ENCODE assay signal across 8 cellular contexts in genomic region chr10:8052344-8052969, GRCh38.
DNase-seq lines count a peak whose midpoint lies in the region; ATAC-seq lines count a peak whose summit lies in the region.

No MANE protein-coding gene starts in this region.

- H3K36me3 Mint-ChIP-seq in activated naive CD8-positive, alpha-beta T cell = peaks cover 11% of the 10 kb centered on the region
- peaks cover 1% of the 10 kb centered on the region for H3K36me3 Mint-ChIP-seq in memory B cell

- peaks cover 40% of the 10 kb centered on the region for H3K4me1 Mint-ChIP-seq in activated naive CD8-positive, alpha-beta T cell (ENCODE audit: low read depth)
- H3K4me1 Mint-ChIP-seq in memory B cell = peaks cover 18% of the 10 kb centered on the region

- no peak for ATAC-seq in memory B cell (ENCODE audit: low read depth)
- no peak for ATAC-seq in GM21737 (IDR thresholded peaks at IDR 0.05; ENCODE audit: unreplicated experiment)
- no peak for ATAC-seq in GM21447 (IDR thresholded peaks at IDR 0.05; ENCODE audit: unreplicated experiment)

- peak overlapping the region; percentile 96 for H3K4me3 Mint-ChIP-seq in activated naive CD8-positive, alpha-beta T cell
- H3K4me3 Mint-ChIP-seq in memory B cell = peak overlapping the region; percentile 4

- DNase-seq in stimulated activated naive CD4-positive, alpha-beta T cell (lab: John Stamatoyannopoulos, UW) = peak in 5 of 6 experiments; percentile 12 to 58 (median 48)
- no peak for DNase-seq in stimulated activated naive CD4-positive, alpha-beta T cell treated with Interleukin-2 at 50 U/mL for 16 hours (lab: John Stamatoyannopoulos, UW)
- DNase-seq in memory B cell (ENCODE audit: low spot score in 2 of 2) (no peak), dedifferentiated amniotic fluid mesenchymal stem cell (ENCODE audit: extremely low spot score) (no peak)
- no peak for DNase-seq in NK-92 treated with Interleukin-12 subunit alpha and Interleukin-12 subunit beta, amount 100 ng/mL, for 24 hours (lab: John Stamatoyannopoulos, UW)

- no peaks in the 10 kb centered on the region for H3K9me3 Mint-ChIP-seq in activated naive CD8-positive, alpha-beta T cell (ENCODE audit: low read depth)
- H3K9me3 Mint-ChIP-seq in memory B cell = no peaks in the 10 kb centered on the region

- H3K27ac Mint-ChIP-seq in activated naive CD8-positive, alpha-beta T cell = peak overlapping the region; percentile 88
- no peak overlapping the region for H3K27ac Mint-ChIP-seq in memory B cell

- H3K27me3 Mint-ChIP-seq in activated naive CD8-positive, alpha-beta T cell = peaks cover 14% of the 10 kb centered on the region
- H3K27me3 Mint-ChIP-seq in memory B cell = peaks cover 29% of the 10 kb centered on the region

Comparison
In these comparisons a context has a peak if more than half of its experiments do, and no peak if none do; other contexts are left out.
1. DNase-seq: peak in stimulated activated naive CD4-positive, alpha-beta T cell (5 of 6); none in stimulated activated naive CD4-positive, alpha-beta T cell treated with Interleukin-2 at 50 U/mL for 16 hours (single experiment), memory B cell (0 of 2), dedifferentiated amniotic fluid mesenchymal stem cell (single experiment) and NK-92 treated with Interleukin-12 subunit alpha and Interleukin-12 subunit beta, amount 100 ng/mL, for 24 hours (single experiment).